ENCODE assay signal across 24 cellular contexts in the genomic region with DNA sequence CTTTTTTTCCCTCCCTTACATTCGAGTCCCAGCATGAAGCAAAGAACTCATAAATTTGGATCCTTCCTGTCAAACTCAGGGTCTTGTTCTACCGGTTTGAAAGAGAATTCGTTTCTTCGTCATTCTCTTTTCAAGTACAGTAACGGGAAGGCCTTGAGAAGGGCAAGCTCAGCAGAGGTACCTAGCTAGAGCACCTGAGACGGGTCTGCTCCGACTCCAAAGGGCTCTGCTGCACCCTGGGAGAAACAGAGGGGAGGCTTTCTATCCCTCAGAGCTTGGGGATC. TPM values are rescaled to one million over a fixed set of nuclear protein-coding genes. Genes with fewer than 3 reads are reported as not detected.
"Had no signal": no experiment of that assay in that cellular context is flagged by ENCODE, and none has a peak within 500 bp of the region (broad histone marks: within the 10 kb centered on the region; RNA-seq: fewer than 3 reads in every experiment).

No MANE protein-coding gene starts in this region.

- H3K36me3 ChIP-seq: colonic mucosa, gastroesophageal sphincter, neutrophil, tibial nerve had no signal

- H3K4me3 ChIP-seq: colonic mucosa, gastroesophageal sphincter, lung, tibial nerve had no signal

- ATAC-seq: gastroesophageal sphincter; left ventricle myocardium superior; sciatic nerve; stimulated activated naive B cell treated with anti-CD40 and anti-IgM and Interleukin-4, amounts not matched to agents 10 μg/mL and 1 μg/mL and 100 μg/mL, for 72 hours; stimulated activated naive CD8-positive, alpha-beta T cell treated with anti-CD3 and anti-CD28 coated beads, Interleukin-15, amount 100 ng/mL, for 72 hours had no signal

- DNase-seq: colonic mucosa; dermis blood vessel endothelial cell; erythroblast; glutamatergic neuron; immature natural killer cell; left ventricle myocardium superior; naive B cell; stimulated activated CD4-positive, alpha-beta T cell treated with anti-CD3 and anti-CD28 coated beads, Interleukin-2, amount 100 ng/mL, for 24 hours; stimulated activated CD4-positive, alpha-beta T cell treated with anti-CD3 and anti-CD28 coated beads, Interleukin-4, amount 100 ng/mL, for 4 hours; stimulated activated naive B cell treated with anti-CD40 and anti-IgM and Interleukin-4, amounts not matched to agents 10 μg/mL and 1 μg/mL and 100 μg/mL, for 72 hours; stimulated activated naive CD8-positive, alpha-beta T cell treated with anti-CD3 and anti-CD28 coated beads, Interleukin-15, amount 100 ng/mL, for 72 hours; testis had no signal

- H3K4me1 ChIP-seq: colonic mucosa, gastroesophageal sphincter, tibial nerve had no signal

- H3K27ac ChIP-seq: colonic mucosa, gastroesophageal sphincter, neutrophil, testis, tibial nerve had no signal

- H3K27me3 ChIP-seq: colonic mucosa, gastroesophageal sphincter, neutrophil, testis, tibial nerve had no signal

- H3K9me3 ChIP-seq: colonic mucosa, testis had no signal

RNA-seq across cellular contexts. Expression of gene EDAR, which starts 46.0 kb away (rescaled TPM):
- total RNA-seq: cerebellum, dermis blood vessel endothelial cell, fibroblast of villous mesenchyme, left ventricle myocardium superior, osteoblast, pulmonary artery endothelial cell, skeletal muscle tissue, subcutaneous adipose tissue had no signal
- polyA plus RNA-seq: immature natural killer cell, neural cell had no signal
